Comparison of ENCODE assay signal across 1 cellular context in genomic region chr5:96567188-96567587, GRCh38.
TF ChIP-seq lines count a peak whose summit lies in the region.

No MANE protein-coding gene starts in this region.

TF ChIP-seq in GM23338, 12 proteins besides CTCF, POLR2A, EP300 and RAD21 (continued from another document):
- TF ChIP-seq REST (IDR thresholded peaks at IDR 0.05; ENCODE audit: unreplicated experiment): no peak
- no peak for TF ChIP-seq EZH2phosphoT487 (IDR thresholded peaks at IDR 0.05; ENCODE audit: unreplicated experiment)
- TF ChIP-seq ETS1 (IDR thresholded peaks at IDR 0.05): no peak
